In the genomic region with DNA sequence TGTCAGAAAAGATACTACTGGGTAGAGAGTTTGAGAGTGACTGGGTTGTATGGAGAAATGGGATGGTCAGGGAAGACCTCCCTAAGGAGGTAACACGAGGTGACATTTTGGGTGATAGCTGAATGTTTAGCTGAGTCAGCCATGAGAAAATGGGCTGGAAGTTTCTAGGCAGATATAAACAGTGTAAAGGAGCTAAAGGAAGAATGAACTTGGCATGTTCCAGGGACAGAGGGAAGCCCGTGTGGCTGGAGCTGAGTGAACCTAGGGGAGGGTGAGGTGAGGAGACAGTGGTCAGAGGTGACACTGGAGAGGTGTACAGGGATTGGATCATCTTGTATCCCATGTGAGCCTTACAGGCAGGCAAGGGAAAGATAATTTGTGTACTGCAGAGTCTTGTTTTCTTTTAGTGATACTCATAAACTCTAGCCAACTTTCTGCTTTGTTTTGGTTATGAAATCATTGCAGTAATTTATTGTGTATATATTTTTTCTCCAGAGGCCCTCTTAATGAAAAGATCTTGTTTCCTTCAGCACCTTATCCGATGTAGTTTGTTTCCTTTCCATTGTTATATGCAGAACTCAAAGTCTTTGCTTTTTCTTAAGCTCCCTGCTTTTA, we compare ENCODE assay signal across 9 cellular contexts. TPM values are rescaled to one million over a fixed set of nuclear protein-coding genes. Genes with fewer than 3 reads are reported as not detected.
DNase-seq lines count a peak whose midpoint lies in the region; ATAC-seq, FAIRE-seq and TF ChIP-seq lines count a peak whose summit lies in the region.
"Had no signal": no experiment of that assay in that cellular context is flagged by ENCODE, and none has a peak within 500 bp of the region (broad histone marks: within the 10 kb centered on the region; RNA-seq: fewer than 3 reads in every experiment).

No MANE protein-coding gene starts in this region.

- peaks cover 2 to 5% of the 10 kb centered on the region in 2 donors for H3K36me3 Mint-ChIP-seq in activated T-cell treated with anti-CD3 and anti-CD28 coated beads, Interleukin-2, amount 50 U/mL, for 72 hours (ENCODE audit: insufficient read depth in 2 of 2)
- peaks cover 13% of the 10 kb centered on the region for H3K36me3 Mint-ChIP-seq in activated T-helper 2 cell treated with anti-CD3 and anti-CD28 coated beads, Interferon-gamma antibody, Interleukin-2, Interleukin-4, amounts not matched to agents 10 μg/mL and 5 μg/mL and 100 μg/mL, durations not matched to agents 14 hours and 24 hours and 36 hours (ENCODE audit: low read depth)

- H3K9me3 Mint-ChIP-seq in activated T-cell treated with anti-CD3 and anti-CD28 coated beads, Interleukin-2, amount 50 U/mL, for 72 hours: no peaks in the 10 kb centered on the region
- peaks cover 4% of the 10 kb centered on the region for H3K9me3 Mint-ChIP-seq in activated T-helper 2 cell treated with anti-CD3 and anti-CD28 coated beads, Interferon-gamma antibody, Interleukin-2, Interleukin-4, amounts not matched to agents 10 μg/mL and 5 μg/mL and 100 μg/mL, durations not matched to agents 14 hours and 24 hours and 36 hours

- peaks cover 8 to 13% of the 10 kb centered on the region in 2 donors for H3K4me1 ChIP-seq in kidney (ENCODE audit: control insufficient read depth in 1 of 2, insufficient read depth in 1 of 2, low read depth in 1 of 2, low read length in 2 of 2)
- peaks cover 0 to 41% (median 10%) of the 10 kb centered on the region in 4 donors for H3K4me1 ChIP-seq in tibial nerve

- H3K27ac ChIP-seq in kidney (ENCODE audit: low read depth in 2 of 2, low read length in 2 of 2): peak overlapping the region in 1 of 2 donors; percentile 45
- H3K27ac ChIP-seq in tibial nerve: peak overlapping the region; percentile 6 to 97 (median 96)

- no peak for DNase-seq in activated T-cell treated with anti-CD3 and anti-CD28 coated beads, Interleukin-2, amount 50 U/mL, for 72 hours
- DNase-seq in activated T-cell treated with anti-CD3 and anti-CD28 coated beads, Interleukin-2, amount 50 U/mL, for 1 hour: no peak
- DNase-seq in activated T-helper 2 cell treated with anti-CD3 and anti-CD28 coated beads, Interferon-gamma antibody, Interleukin-2, Interleukin-4, amounts not matched to agents 10 μg/mL and 5 μg/mL and 100 μg/mL, durations not matched to agents 14 hours and 24 hours and 36 hours (ENCODE audit: low spot score): no peak
- DNase-seq in kidney (no peak), tibial nerve (ENCODE audit: low spot score in 2 of 2) (no peak)
- no peak for DNase-seq in activated CD8-positive, alpha-beta memory T cell treated with anti-CD3 and anti-CD28 coated beads, Interleukin-2, amount 50 U/mL, for 48 hours
- DNase-seq: amniotic stem cell had no signal

- TF ChIP-seq EP300 in tibial nerve (IDR thresholded peaks at IDR 0.05): no peak

- peak overlapping the region; percentile 86 to 98 for H3K4me3 Mint-ChIP-seq in activated T-cell treated with anti-CD3 and anti-CD28 coated beads, Interleukin-2, amount 50 U/mL, for 72 hours
- H3K4me3 Mint-ChIP-seq in activated T-helper 2 cell treated with anti-CD3 and anti-CD28 coated beads, Interferon-gamma antibody, Interleukin-2, Interleukin-4, amounts not matched to agents 10 μg/mL and 5 μg/mL and 100 μg/mL, durations not matched to agents 14 hours and 24 hours and 36 hours (ENCODE audit: low read depth): peak overlapping the region; percentile 95

- no peak for FAIRE-seq in kidney (lab: Jason Lieb, UNC)

- WGBS in tibial nerve, 2 donors: 20 to 21% methylated on average over 3 of the region's 3 CpGs

- H3K27me3 ChIP-seq in tibial nerve: no peaks in the 10 kb centered on the region

- no peaks in the 10 kb centered on the region for H3K36me3 ChIP-seq in kidney (ENCODE audit: control insufficient read depth in 1 of 2, insufficient read depth in 2 of 2, low read length in 2 of 2)
- no peaks in the 10 kb centered on the region for H3K36me3 ChIP-seq in tibial nerve

- no peak for TF ChIP-seq CTCF in kidney (IDR thresholded peaks at IDR 0.05; ENCODE audit: borderline replicate concordance, extremely low read depth, insufficient read depth)
- TF ChIP-seq CTCF in tibial nerve (IDR thresholded peaks at IDR 0.05): no peak

- ATAC-seq in activated T-cell treated with anti-CD3 and anti-CD28 coated beads, Interleukin-2, amount 50 U/mL, for 72 hours (replicated peaks in 1 of 2): no peak
- no peak for ATAC-seq in GM18873 (IDR thresholded peaks at IDR 0.05; ENCODE audit: low FRiP score, unreplicated experiment)
- no peak for ATAC-seq in HG02885 (IDR thresholded peaks at IDR 0.05; ENCODE audit: poor library complexity, unreplicated experiment)

- intact Hi-C loops in activated T-helper 2 cell treated with anti-CD3 and anti-CD28 coated beads, Interferon-gamma antibody, Interleukin-2, Interleukin-4, amounts not matched to agents 10 μg/mL and 5 μg/mL and 100 μg/mL, durations not matched to agents 14 hours and 24 hours and 36 hours (cut with micrococcal nuclease): loop anchor here (2.0 to 5.0 kb wide), 3 partner anchors 41 to 189 kb away; no protein-coding TSS in a partner anchor
- intact Hi-C loops in kidney (cut with DNase I): no loop called here

- peak overlapping the region; percentile 90 for H3K27ac Mint-ChIP-seq in activated T-cell treated with anti-CD3 and anti-CD28 coated beads, Interleukin-2, amount 50 U/mL, for 72 hours
- peak overlapping the region; percentile 1 for H3K27ac Mint-ChIP-seq in activated T-helper 2 cell treated with anti-CD3 and anti-CD28 coated beads, Interferon-gamma antibody, Interleukin-2, Interleukin-4, amounts not matched to agents 10 μg/mL and 5 μg/mL and 100 μg/mL, durations not matched to agents 14 hours and 24 hours and 36 hours

- H3K4me1 Mint-ChIP-seq in activated T-cell treated with anti-CD3 and anti-CD28 coated beads, Interleukin-2, amount 50 U/mL, for 72 hours (ENCODE audit: low read depth): peaks cover 56% of the 10 kb centered on the region
- peaks cover 32% of the 10 kb centered on the region for H3K4me1 Mint-ChIP-seq in activated T-helper 2 cell treated with anti-CD3 and anti-CD28 coated beads, Interferon-gamma antibody, Interleukin-2, Interleukin-4, amounts not matched to agents 10 μg/mL and 5 μg/mL and 100 μg/mL, durations not matched to agents 14 hours and 24 hours and 36 hours (ENCODE audit: low read depth)

- peak overlapping the region; percentile 30 to 94 for H3K4me3 ChIP-seq in kidney (ENCODE audit: low read length in 2 of 2)
- H3K4me3 ChIP-seq in tibial nerve: peak overlapping the region in 1 of 4 donors; percentile 85

- H3K9ac ChIP-seq in kidney (ENCODE audit: low read length in 2 of 2): peak overlapping the region in 1 of 2 donors; percentile 5

- TF ChIP-seq POLR2A in tibial nerve (IDR thresholded peaks at IDR 0.05): no peak

- no peaks in the 10 kb centered on the region for H3K9me3 ChIP-seq in kidney (ENCODE audit: control insufficient read depth in 1 of 2, low read length in 2 of 2)
- no peaks in the 10 kb centered on the region for H3K9me3 ChIP-seq in tibial nerve

- H3K27me3 Mint-ChIP-seq in activated T-cell treated with anti-CD3 and anti-CD28 coated beads, Interleukin-2, amount 50 U/mL, for 72 hours (ENCODE audit: low read depth): peaks cover 1% of the 10 kb centered on the region
- H3K27me3 Mint-ChIP-seq in activated T-helper 2 cell treated with anti-CD3 and anti-CD28 coated beads, Interferon-gamma antibody, Interleukin-2, Interleukin-4, amounts not matched to agents 10 μg/mL and 5 μg/mL and 100 μg/mL, durations not matched to agents 14 hours and 24 hours and 36 hours (ENCODE audit: low read depth): no peaks in the 10 kb centered on the region

RNA-seq across cellular contexts. Expression of gene STARD3NL, which starts 1.8 kb away (rescaled TPM):
- 10 to 100 TPM; 25.8 to 26.7 TPM for total RNA-seq in activated T-cell treated with anti-CD3 and anti-CD28 coated beads, Interleukin-2, amount 50 U/mL, for 72 hours
- total RNA-seq in activated T-helper 2 cell treated with anti-CD3 and anti-CD28 coated beads, Interferon-gamma antibody, Interleukin-2, Interleukin-4, amounts not matched to agents 10 μg/mL and 5 μg/mL and 100 μg/mL, durations not matched to agents 14 hours and 24 hours and 36 hours: 39.2 and 42.4 TPM in 2 replicates
- 41.0 TPM for total RNA-seq in kidney
- 47.9 TPM for polyA plus RNA-seq in kidney (ENCODE audit: insufficient read depth, low read depth, low replicate concordance)
- total RNA-seq in tibial nerve: 10 to 100 TPM; 28.3 to 42.9 (median 35.6) TPM
